Comparison of ENCODE assay signal across 9 cellular contexts in genomic region chr17:66717680-66718079, GRCh38.
DNase-seq lines count a peak whose midpoint lies in the region; ATAC-seq, FAIRE-seq and TF ChIP-seq lines count a peak whose summit lies in the region.
"Had no signal": no experiment of that assay in that cellular context is flagged by ENCODE, and none has a peak within 500 bp of the region (broad histone marks: within the 10 kb centered on the region; RNA-seq: fewer than 3 reads in every experiment).

No MANE protein-coding gene starts in this region.

- FAIRE-seq in urothelium cell line (lab: Jason Lieb, UNC) (no peak), frontal cortex (lab: Jason Lieb, UNC) (no peak)

- H3K36me3 ChIP-seq in Caco-2 (ENCODE audit: control insufficient read depth, insufficient read depth, low read length) = no peaks in the 10 kb centered on the region
- H3K36me3 ChIP-seq: gastrocnemius medialis had no signal

- CTCF ChIA-PET in Caco-2 (lab: Charles Lee) = interaction anchor here (0.6 kb wide), 1 partner anchor 15 kb away, joined by 4 read pairs; no protein-coding TSS in a partner anchor

- no peak overlapping the region for H3K27ac Mint-ChIP-seq in natural killer cell treated with Interleukin-12 subunit alpha and Interleukin-12 subunit beta and Interleukin-15 and Interleukin-18, amount 100 ng/mL, for 72 hours
- H3K27ac Mint-ChIP-seq in natural killer cell (no peak overlapping the region), Caco-2 (ENCODE audit: unreplicated experiment) (no peak overlapping the region), chondrocyte (ENCODE audit: unreplicated experiment) (no peak overlapping the region)

- POLR2A ChIA-PET in Caco-2 (lab: Charles Lee) = no interaction called here

- no TSS peak for BruUV-seq in Caco-2 (replicated peaks; lab: Mats Ljungman, UMichigan)

- H3K9me3 ChIP-seq in Caco-2 = no peaks in the 10 kb centered on the region
- H3K9me3 ChIP-seq: gastrocnemius medialis had no signal

- DNase-seq in natural killer cell treated with Interleukin-12 subunit alpha and Interleukin-12 subunit beta and Interleukin-15 and Interleukin-18, amount 100 ng/mL, for 72 hours (ENCODE audit: low spot score) = no peak
- DNase-seq in natural killer cell = no peak
- DNase-seq in urothelium cell line (ENCODE audit: low spot score) = peak; percentile 86
- DNase-seq in Caco-2 = no peak
- no peak for DNase-seq in frontal cortex (ENCODE audit: low spot score in 2 of 2)
- DNase-seq in chondrocyte (ENCODE audit: low spot score) = no peak
- DNase-seq: gastrocnemius medialis had no signal

- intact Hi-C loops in natural killer cell (cut with micrococcal nuclease) (loop anchor here (5.0 kb wide), 2 partner anchors 440 to 575 kb away; no protein-coding TSS in a partner anchor), Caco-2 (cut with micrococcal nuclease; ENCODE audit: unreplicated experiment) (loop anchor here (10.0 kb wide), 1 partner anchor 367 kb away; no protein-coding TSS in a partner anchor)

- no peaks in the 10 kb centered on the region for H3K4me1 ChIP-seq in Caco-2

- H3K27ac ChIP-seq in angular gyrus (ENCODE audit: low read depth, low read length) = peak overlapping the region; percentile 53
- H3K27ac ChIP-seq: gastrocnemius medialis had no signal

- H3K9me3 Mint-ChIP-seq in natural killer cell treated with Interleukin-12 subunit alpha and Interleukin-12 subunit beta and Interleukin-15 and Interleukin-18, amount 100 ng/mL, for 72 hours = no peaks in the 10 kb centered on the region
- no peaks in the 10 kb centered on the region for H3K9me3 Mint-ChIP-seq in natural killer cell
- no peaks in the 10 kb centered on the region for H3K9me3 Mint-ChIP-seq in Caco-2 (ENCODE audit: unreplicated experiment)
- H3K9me3 Mint-ChIP-seq in chondrocyte (ENCODE audit: low read depth) = no peaks in the 10 kb centered on the region

- H3K27me3 Mint-ChIP-seq in natural killer cell treated with Interleukin-12 subunit alpha and Interleukin-12 subunit beta and Interleukin-15 and Interleukin-18, amount 100 ng/mL, for 72 hours = no peaks in the 10 kb centered on the region
- no peaks in the 10 kb centered on the region for H3K27me3 Mint-ChIP-seq in natural killer cell (ENCODE audit: low read depth in 2 of 2)
- H3K27me3 Mint-ChIP-seq in Caco-2 (ENCODE audit: insufficient read depth, unreplicated experiment) = no peaks in the 10 kb centered on the region
- no peaks in the 10 kb centered on the region for H3K27me3 Mint-ChIP-seq in chondrocyte (ENCODE audit: low read depth)

- no peaks in the 10 kb centered on the region for H3K27me3 ChIP-seq in Caco-2 (replicated peaks; ENCODE audit: control insufficient read depth, insufficient read depth, low read length)
- H3K27me3 ChIP-seq: gastrocnemius medialis had no signal

- ATAC-seq in natural killer cell treated with Interleukin-12 subunit alpha and Interleukin-12 subunit beta and Interleukin-15 and Interleukin-18, amount 100 ng/mL, for 72 hours = peak in 1 of 2 donors; percentile 50
- ATAC-seq in natural killer cell (no peak), HG03066 (IDR thresholded peaks at IDR 0.05; ENCODE audit: low read depth, unreplicated experiment) (peak; percentile 46)
- ATAC-seq: gastrocnemius medialis had no signal

- H3K36me3 Mint-ChIP-seq in natural killer cell treated with Interleukin-12 subunit alpha and Interleukin-12 subunit beta and Interleukin-15 and Interleukin-18, amount 100 ng/mL, for 72 hours = no peaks in the 10 kb centered on the region
- H3K36me3 Mint-ChIP-seq in natural killer cell (no peaks in the 10 kb centered on the region), Caco-2 (ENCODE audit: insufficient read depth, unreplicated experiment) (no peaks in the 10 kb centered on the region), chondrocyte (ENCODE audit: low read depth) (no peaks in the 10 kb centered on the region)

- peaks cover 33 to 39% of the 10 kb centered on the region in 2 donors for H3K4me1 Mint-ChIP-seq in natural killer cell treated with Interleukin-12 subunit alpha and Interleukin-12 subunit beta and Interleukin-15 and Interleukin-18, amount 100 ng/mL, for 72 hours (ENCODE audit: low read depth in 2 of 2)
- H3K4me1 Mint-ChIP-seq in natural killer cell (peaks cover 18 to 28% of the 10 kb centered on the region in 2 donors), Caco-2 (ENCODE audit: low read depth, unreplicated experiment) (no peaks in the 10 kb centered on the region), chondrocyte (ENCODE audit: low read depth) (peaks cover 27% of the 10 kb centered on the region)

- TF ChIP-seq CTCF in natural killer cell (IDR thresholded peaks at IDR 0.05) (no peak), Caco-2 (IDR thresholded peaks at IDR 0.05; ENCODE audit: insufficient read depth in 1 of 2, low read depth in 1 of 2, low read length in 1 of 2, severe bottlenecking in 1 of 2, unreplicated experiment in 1 of 2) (no peak), chondrocyte (IDR thresholded peaks at IDR 0.05) (no peak)

- no peak overlapping the region for H3K4me3 ChIP-seq in Caco-2 (ENCODE audit: low read depth, low read length)
- H3K4me3 ChIP-seq: gastrocnemius medialis had no signal

- peak overlapping the region; percentile 17 for H3K4me3 Mint-ChIP-seq in natural killer cell treated with Interleukin-12 subunit alpha and Interleukin-12 subunit beta and Interleukin-15 and Interleukin-18, amount 100 ng/mL, for 72 hours
- H3K4me3 Mint-ChIP-seq in natural killer cell (no peak overlapping the region), Caco-2 (ENCODE audit: unreplicated experiment) (no peak overlapping the region), chondrocyte (ENCODE audit: unreplicated experiment) (no peak overlapping the region)
